Comparison of ENCODE assay signal across 8 cellular contexts in genomic region chrX:24646745-24647182, GRCh38. TPM values are rescaled to one million over a fixed set of nuclear protein-coding genes. Genes with fewer than 3 reads are reported as not detected.
DNase-seq lines count a peak whose midpoint lies in the region; ATAC-seq lines count a peak whose summit lies in the region.

No MANE protein-coding gene starts in this region.

- no peak overlapping the region for H2AFZ ChIP-seq in Karpas-422 (ENCODE audit: low read length)

- H4K20me1 ChIP-seq in Karpas-422 (ENCODE audit: insufficient read depth, low read depth, low read length): no peaks in the 10 kb centered on the region

- H3K27me3 Mint-ChIP-seq in activated naive CD8-positive, alpha-beta T cell treated with anti-CD3 and anti-CD28 coated beads, Interleukin-2, amount 50 U/mL, for 24 hours: peaks cover 19% of the 10 kb centered on the region

- H3K9me3 ChIP-seq in Karpas-422 (ENCODE audit: low read length) (no peaks in the 10 kb centered on the region), iPS-18c (ENCODE audit: control insufficient read depth, insufficient read depth, low read length) (no peaks in the 10 kb centered on the region), stomach smooth muscle (ENCODE audit: control insufficient read depth in 2 of 2, low read length in 2 of 2) (no peaks in the 10 kb centered on the region)

- H3K9me2 ChIP-seq in Karpas-422 (replicated peaks; ENCODE audit: insufficient read depth, low read length): no peaks in the 10 kb centered on the region

- H3K27ac ChIP-seq in Karpas-422 (ENCODE audit: low read length): no peak overlapping the region
- no peak overlapping the region for H3K27ac ChIP-seq in stomach smooth muscle (ENCODE audit: low read length)

- no peak for DNase-seq in Karpas-422
- DNase-seq in activated naive CD8-positive, alpha-beta T cell treated with anti-CD3 and anti-CD28 coated beads, Interleukin-2, amount 50 U/mL, for 24 hours: no peak
- DNase-seq in cerebellar nuclear complex (lab: John Stamatoyannopoulos, UW): no peak
- no peak for DNase-seq in GM19240 (ENCODE audit: insufficient read length, low spot score)

- peaks cover 15% of the 10 kb centered on the region for H3K4me1 Mint-ChIP-seq in activated naive CD8-positive, alpha-beta T cell treated with anti-CD3 and anti-CD28 coated beads, Interleukin-2, amount 50 U/mL, for 24 hours

- H3K27ac Mint-ChIP-seq in activated naive CD8-positive, alpha-beta T cell treated with anti-CD3 and anti-CD28 coated beads, Interleukin-2, amount 50 U/mL, for 24 hours: no peak overlapping the region

- no peaks in the 10 kb centered on the region for H3K27me3 ChIP-seq in Karpas-422 (ENCODE audit: low read length)
- H3K27me3 ChIP-seq in stomach smooth muscle (ENCODE audit: control insufficient read depth in 1 of 2, insufficient read depth in 2 of 2, low read length in 2 of 2): peaks cover 0 to 14% of the 10 kb centered on the region in 2 donors

- H3K4me1 ChIP-seq in Karpas-422 (ENCODE audit: low read length) (peaks cover 14% of the 10 kb centered on the region), stomach smooth muscle (ENCODE audit: control insufficient read depth, insufficient read depth, low read length) (peaks cover 4% of the 10 kb centered on the region)

- no peaks in the 10 kb centered on the region for H3K79me2 ChIP-seq in Karpas-422 (ENCODE audit: low read length)

- H3K9ac ChIP-seq in Karpas-422 (ENCODE audit: low read length) (no peak overlapping the region), stomach smooth muscle (ENCODE audit: low read length in 2 of 2) (peak overlapping the region in 1 of 2 donors; percentile 47)

- no peaks in the 10 kb centered on the region for H3K9me3 Mint-ChIP-seq in activated naive CD8-positive, alpha-beta T cell treated with anti-CD3 and anti-CD28 coated beads, Interleukin-2, amount 50 U/mL, for 24 hours

- H3K36me3 Mint-ChIP-seq in activated naive CD8-positive, alpha-beta T cell treated with anti-CD3 and anti-CD28 coated beads, Interleukin-2, amount 50 U/mL, for 24 hours (ENCODE audit: low read depth): no peaks in the 10 kb centered on the region

- H3K4me3 ChIP-seq in Karpas-422 (ENCODE audit: low read length) (peak overlapping the region; percentile 14; the same call in 1 of the 2 replicates), iPS-18c (ENCODE audit: insufficient read depth, low read depth, low read length) (peak overlapping the region; percentile 38), stomach smooth muscle (ENCODE audit: low read length in 2 of 2) (peak overlapping the region; percentile 55 to 68)

- ATAC-seq in GM18909 (IDR thresholded peaks at IDR 0.05; ENCODE audit: poor library complexity, unreplicated experiment) (peak; percentile 11), GM18907 (IDR thresholded peaks at IDR 0.05; ENCODE audit: unreplicated experiment) (no peak)
- ATAC-seq in activated naive CD8-positive, alpha-beta T cell treated with anti-CD3 and anti-CD28 coated beads, Interleukin-2, amount 50 U/mL, for 24 hours: peak; percentile 16

- H3K4me3 Mint-ChIP-seq in activated naive CD8-positive, alpha-beta T cell treated with anti-CD3 and anti-CD28 coated beads, Interleukin-2, amount 50 U/mL, for 24 hours: peak overlapping the region; percentile 67

- H3K36me3 ChIP-seq in Karpas-422 (ENCODE audit: insufficient read depth, low read length): no peaks in the 10 kb centered on the region
- no peaks in the 10 kb centered on the region for H3K36me3 ChIP-seq in stomach smooth muscle (ENCODE audit: control insufficient read depth in 2 of 2, insufficient read depth in 2 of 2, low read length in 2 of 2)

- H3K4me2 ChIP-seq in Karpas-422 (ENCODE audit: low read depth, low read length, poor library complexity, severe bottlenecking): peak overlapping the region; percentile 54

RNA-seq across cellular contexts. Expression of gene PCYT1B, which starts 0.4 kb away (rescaled TPM):
- total RNA-seq in Karpas-422 (2014; rRNA removed; shearing (Covaris generic); ENCODE audit: low replicate concordance): 0.04 and 0.18 TPM in 2 replicates

RNA-seq across cellular contexts. Expression of gene POLA1, which starts 47.0 kb away (rescaled TPM):
- 22.4 and 26.7 TPM in 2 replicates for total RNA-seq in Karpas-422 (2014; rRNA removed; shearing (Covaris generic); ENCODE audit: low replicate concordance)
